In genomic region chr14:90642239-90642717, GRCh38 we compare ENCODE assay signal across 14 cellular contexts.
DNase-seq lines count a peak whose midpoint lies in the region; ATAC-seq, FAIRE-seq and TF ChIP-seq lines count a peak whose summit lies in the region.
"Had no signal": no experiment of that assay in that cellular context is flagged by ENCODE, and none has a peak within 500 bp of the region (broad histone marks: within the 10 kb centered on the region; RNA-seq: fewer than 3 reads in every experiment).

No MANE protein-coding gene starts in this region.

- H3K27ac ChIP-seq in iPS-20b (ENCODE audit: low read length) (peak overlapping the region; percentile 62), suprapubic skin (no peak overlapping the region)
- H3K27ac ChIP-seq: BLaER1 treated with 17β-estradiol and CSF1 and Interleukin-3, amounts not matched to agents 10 nM and 100 nM; foreskin keratinocyte; neutrophil had no signal

- H3K9ac ChIP-seq in iPS-20b (ENCODE audit: low read depth, low read length): peak overlapping the region; percentile 65; the same call in 1 of the 2 replicates
- H3K9ac ChIP-seq: BLaER1 treated with 17β-estradiol and CSF1 and Interleukin-3, amounts not matched to agents 10 nM and 100 nM had no signal

- ATAC-seq in HG02885 (IDR thresholded peaks at IDR 0.05; ENCODE audit: poor library complexity, unreplicated experiment) (no peak), GM19328 (IDR thresholded peaks at IDR 0.05; ENCODE audit: unreplicated experiment) (no peak)
- ATAC-seq: activated naive CD8-positive, alpha-beta T cell treated with anti-CD3 and anti-CD28 coated beads, Interleukin-2, amount 50 U/mL, for 24 hours; foreskin keratinocyte had no signal

- H3K4me1 ChIP-seq in iPS-20b (ENCODE audit: insufficient read depth, low read length): peaks cover 47% of the 10 kb centered on the region
- no peaks in the 10 kb centered on the region for H3K4me1 ChIP-seq in suprapubic skin
- H3K4me1 ChIP-seq: foreskin keratinocyte had no signal

- no peaks in the 10 kb centered on the region; the same call in 1 of the 2 replicates for H3K36me3 ChIP-seq in iPS-20b (ENCODE audit: insufficient read depth, low read depth, low read length)
- no peaks in the 10 kb centered on the region for H3K36me3 ChIP-seq in suprapubic skin

- DNase-seq in HT-29 (ENCODE audit: low spot score) (peak; percentile 73), dermis blood vessel endothelial cell (peak; percentile 73), putamen (ENCODE audit: low spot score) (peak; percentile 66), suprapubic skin (ENCODE audit: low spot score in 2 of 2) (no peak), D721Med (ENCODE audit: insufficient read length, low spot score) (no peak)
- DNase-seq: activated CD4-positive, alpha-beta memory T cell treated with anti-CD3 and anti-CD28 coated beads, Interleukin-2, amount 10 ng/mL, durations not matched to agents 7 days and 5 days; activated naive CD8-positive, alpha-beta T cell treated with anti-CD3 and anti-CD28 coated beads, Interleukin-2, amount 50 U/mL, for 24 hours; foreskin keratinocyte; NCI-H2171 had no signal

- FAIRE-seq in D721Med (lab: Jason Lieb, UNC): no peak

- peak overlapping the region; percentile 52 for H3K4me3 ChIP-seq in iPS-20b (ENCODE audit: low read length)
- H3K4me3 ChIP-seq in suprapubic skin: no peak overlapping the region
- H3K4me3 ChIP-seq: BLaER1 treated with 17β-estradiol and CSF1 and Interleukin-3, amounts not matched to agents 10 nM and 100 nM had no signal

- no peak for TF ChIP-seq POLR2A in suprapubic skin (IDR thresholded peaks at IDR 0.05)

- H3K9me3 ChIP-seq in iPS-20b (ENCODE audit: insufficient read depth, low read depth, low read length): no peaks in the 10 kb centered on the region
- no peaks in the 10 kb centered on the region for H3K9me3 ChIP-seq in suprapubic skin
- H3K9me3 ChIP-seq: BLaER1 treated with 17β-estradiol and CSF1 and Interleukin-3, amounts not matched to agents 10 nM and 100 nM; neutrophil had no signal

- TF ChIP-seq EP300 in suprapubic skin (IDR thresholded peaks at IDR 0.05): no peak

- H3K27me3 ChIP-seq in iPS-20b (ENCODE audit: insufficient read depth, low read length): no peaks in the 10 kb centered on the region
- no peaks in the 10 kb centered on the region for H3K27me3 ChIP-seq in suprapubic skin
- H3K27me3 ChIP-seq: BLaER1 treated with 17β-estradiol and CSF1 and Interleukin-3, amounts not matched to agents 10 nM and 100 nM; foreskin keratinocyte; neutrophil had no signal

- TF ChIP-seq CTCF in suprapubic skin (IDR thresholded peaks at IDR 0.05) (no peak), D721Med (IDR thresholded peaks at IDR 0.05; ENCODE audit: insufficient read depth, missing control alignments) (no peak)

- WGBS in suprapubic skin: 57% methylated on average over 3 of the region's 3 CpGs

Comparison
In these comparisons a context has a peak if more than half of its experiments do, and no peak if none do; other contexts are left out.
1. DNase-seq: peak in HT-29 (single experiment), dermis blood vessel endothelial cell (single experiment) and putamen (single experiment); none in suprapubic skin (0 of 2) and D721Med (single experiment).